29 cellular contexts compared by ENCODE assay signal in the genomic region with DNA sequence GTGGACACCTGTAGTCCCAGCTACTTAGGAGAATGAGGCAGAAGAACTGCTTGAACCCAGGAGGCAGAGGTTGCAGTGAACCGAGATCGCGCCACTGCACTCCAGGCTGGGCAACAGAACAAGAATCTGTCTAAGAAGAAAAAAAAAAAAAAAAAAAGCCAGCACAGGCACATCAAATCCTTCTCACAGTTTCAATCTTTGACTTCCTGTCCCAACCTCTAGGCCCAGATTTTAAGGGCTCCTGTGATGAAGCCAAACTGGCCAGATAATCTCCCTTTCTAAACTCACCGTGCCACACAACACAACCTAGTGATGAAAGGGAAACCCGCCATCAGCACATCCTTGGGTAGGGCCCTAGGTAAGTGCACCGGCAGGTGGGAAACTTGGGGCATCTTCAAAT. TPM values are rescaled to one million over a fixed set of nuclear protein-coding genes. Genes with fewer than 3 reads are reported as not detected.
"Had no signal": no experiment of that assay in that cellular context is flagged by ENCODE, and none has a peak within 500 bp of the region (broad histone marks: within the 10 kb centered on the region; RNA-seq: fewer than 3 reads in every experiment).

No MANE protein-coding gene starts in this region.

- H3K36me3 ChIP-seq: heart right ventricle, left lung, lower lobe of right lung, neutrophil, ovary, prostate gland, spleen, thyroid gland, transverse colon, upper lobe of left lung had no signal

- H3K36me3 Mint-ChIP-seq: mesothelial cell of epicardium; naive B cell; natural killer cell; stimulated activated effector memory CD8-positive, alpha-beta T cell treated with anti-CD3 and anti-CD28 coated beads, Interleukin-12 subunit alpha, Interleukin-12 subunit beta, amount 100 ng/mL, for 72 hours had no signal

- H3K9me3 Mint-ChIP-seq: mesothelial cell of epicardium; naive B cell; natural killer cell; stimulated activated effector memory CD8-positive, alpha-beta T cell treated with anti-CD3 and anti-CD28 coated beads, Interleukin-12 subunit alpha, Interleukin-12 subunit beta, amount 100 ng/mL, for 72 hours; stimulated activated naive CD8-positive, alpha-beta T cell treated with anti-CD3 and anti-CD28 coated beads, Interleukin-15, Interleukin-2, amounts not matched to agents 100 ng/mL and 50 ng/mL, for 24 hours had no signal

- H3K9me3 ChIP-seq: heart right ventricle, left lung, lower lobe of right lung, neutrophil, ovary, prostate gland, spleen, thyroid gland, transverse colon, upper lobe of left lung had no signal

- DNase-seq: heart right ventricle; kidney; left colon; left lung; lower lobe of right lung; mammary epithelial cell; mesenchymal stem cell; naive B cell; natural killer cell; occipital lobe; ovary; posterior cingulate gyrus; retina; right cardiac atrium; small intestine; spleen; stimulated activated CD4-positive, alpha-beta T cell treated with anti-CD3 and anti-CD28 coated beads, Interleukin-4, amount 100 ng/mL, for 24 hours; stimulated activated naive CD4-positive, alpha-beta T cell; substantia nigra; thyroid gland; transverse colon had no signal

- H2AFZ ChIP-seq: hepatocyte had no signal

- H3K4me3 ChIP-seq: heart right ventricle, hepatocyte, left lung, lower lobe of right lung, ovary, prostate gland, spleen, thyroid gland, transverse colon, upper lobe of left lung had no signal

- H3K4me1 Mint-ChIP-seq: natural killer cell had no signal

- H3K27me3 ChIP-seq: hepatocyte, ovary, thyroid gland, transverse colon, upper lobe of left lung had no signal

- H3K27ac ChIP-seq: heart right ventricle, hepatocyte, lower lobe of right lung, neutrophil, ovary, prostate gland, spleen, thyroid gland, upper lobe of left lung had no signal

- H3K4me2 ChIP-seq: hepatocyte had no signal

- H3K4me3 Mint-ChIP-seq: mesothelial cell of epicardium; naive B cell; natural killer cell; stimulated activated effector memory CD8-positive, alpha-beta T cell treated with anti-CD3 and anti-CD28 coated beads, Interleukin-12 subunit alpha, Interleukin-12 subunit beta, amount 100 ng/mL, for 72 hours; stimulated activated naive CD8-positive, alpha-beta T cell treated with anti-CD3 and anti-CD28 coated beads, Interleukin-15, Interleukin-2, amounts not matched to agents 100 ng/mL and 50 ng/mL, for 24 hours had no signal

- H3K27ac Mint-ChIP-seq: mesothelial cell of epicardium; naive B cell; natural killer cell; stimulated activated effector memory CD8-positive, alpha-beta T cell treated with anti-CD3 and anti-CD28 coated beads, Interleukin-12 subunit alpha, Interleukin-12 subunit beta, amount 100 ng/mL, for 72 hours; stimulated activated naive CD8-positive, alpha-beta T cell treated with anti-CD3 and anti-CD28 coated beads, Interleukin-15, Interleukin-2, amounts not matched to agents 100 ng/mL and 50 ng/mL, for 24 hours had no signal

RNA-seq across cellular contexts. Expression of a gene that starts 58.1 kb away (rescaled TPM):
- total RNA-seq: mononuclear cell had no signal
